8 cellular contexts compared by ENCODE assay signal in genomic region chr6:26536571-26537159, GRCh38. TPM values are rescaled to one million over a fixed set of nuclear protein-coding genes. Genes with fewer than 3 reads are reported as not detected.
DNase-seq lines count a peak whose midpoint lies in the region; ATAC-seq, FAIRE-seq and TF ChIP-seq lines count a peak whose summit lies in the region.

No MANE protein-coding gene starts in this region.

- H3K36me3 Mint-ChIP-seq in activated naive CD8-positive, alpha-beta T cell treated with anti-CD3 and anti-CD28 coated beads for 36 hours = peaks cover 30% of the 10 kb centered on the region

- peak overlapping the region; percentile 95 for H3K4me3 ChIP-seq in AG09309 (ENCODE audit: control insufficient read depth, low read depth, low read length)
- peak overlapping the region; percentile 61 for H3K4me3 ChIP-seq in right cardiac atrium (ENCODE audit: low read length)
- peak overlapping the region; percentile 76 for H3K4me3 ChIP-seq in retinal pigment epithelial cell (ENCODE audit: low read length)

- no peaks in the 10 kb centered on the region for H3K27me3 ChIP-seq in right cardiac atrium (ENCODE audit: control insufficient read depth, insufficient read depth)

- FAIRE-seq in GM19239 (lab: Jason Lieb, UNC) = no peak

- peak overlapping the region; percentile 94 for H3K27ac ChIP-seq in right cardiac atrium (ENCODE audit: low read length)

- peak overlapping the region; percentile 99 for H3K27ac Mint-ChIP-seq in activated naive CD8-positive, alpha-beta T cell treated with anti-CD3 and anti-CD28 coated beads for 36 hours

- H3K9me3 Mint-ChIP-seq in activated naive CD8-positive, alpha-beta T cell treated with anti-CD3 and anti-CD28 coated beads for 36 hours = no peaks in the 10 kb centered on the region

- WGBS in right cardiac atrium = 8% methylated on average over 12 of the region's 12 CpGs

- DNase-seq in AG09309 (ENCODE audit: low read depth) = no peak
- DNase-seq in NCI-H526 treated with DMSO at 0.1 percent for 48 hours (lab: John Stamatoyannopoulos, UW) = peak; percentile 72
- DNase-seq in activated naive CD8-positive, alpha-beta T cell treated with anti-CD3 and anti-CD28 coated beads for 36 hours = peak; percentile 42
- DNase-seq in right cardiac atrium = peak in 1 of 3 donors; percentile 47
- no peak for DNase-seq in retinal pigment epithelial cell (ENCODE audit: low read depth)
- no peak for DNase-seq in GM19239 (ENCODE audit: insufficient read length, low spot score)
- DNase-seq in DMS153 treated with DMSO at 0.1 percent for 48 hours (lab: John Stamatoyannopoulos, UW; ENCODE audit: unreplicated experiment) = no peak

- ATAC-seq in GM18505 (IDR thresholded peaks at IDR 0.05; ENCODE audit: unreplicated experiment) (no peak), right cardiac atrium (peak in 1 of 2 donors; percentile 2)

- TF ChIP-seq CTCF in AG09309 (IDR thresholded peaks at IDR 0.05; ENCODE audit: control insufficient read depth, insufficient read depth, low read depth, low read length, missing control alignments) (no peak), retinal pigment epithelial cell (conservative IDR thresholded peaks at IDR 0.05; ENCODE audit: low read depth, low read length) (no peak)

- peak; percentile 20 for TF ChIP-seq POLR2A in GM18505 (IDR thresholded peaks at IDR 0.05; ENCODE audit: borderline replicate concordance, extremely low read depth, insufficient read depth, insufficient read length)

- H3K4me1 ChIP-seq in right cardiac atrium (ENCODE audit: control insufficient read depth, insufficient read depth, low read length) = peaks cover 3% of the 10 kb centered on the region

- peak overlapping the region; percentile 94 for H3K4me3 Mint-ChIP-seq in activated naive CD8-positive, alpha-beta T cell treated with anti-CD3 and anti-CD28 coated beads for 36 hours

- H3K9me3 ChIP-seq in right cardiac atrium (ENCODE audit: control insufficient read depth, low read length) = no peaks in the 10 kb centered on the region

- peaks cover 15% of the 10 kb centered on the region for H3K27me3 Mint-ChIP-seq in activated naive CD8-positive, alpha-beta T cell treated with anti-CD3 and anti-CD28 coated beads for 36 hours

- peaks cover 61% of the 10 kb centered on the region for H3K4me1 Mint-ChIP-seq in activated naive CD8-positive, alpha-beta T cell treated with anti-CD3 and anti-CD28 coated beads for 36 hours

- intact Hi-C loops in right cardiac atrium (cut with DNase I) = no loop called here

RNA-seq across cellular contexts. Expression of gene HMGN4, which starts 1.5 kb away (rescaled TPM):
- total RNA-seq in activated naive CD8-positive, alpha-beta T cell treated with anti-CD3 and anti-CD28 coated beads for 36 hours = 10 to 100 TPM; 89.2 to 90.1 TPM
- total RNA-seq in right cardiac atrium = 10 to 100 TPM; 34.6 to 42.9 (median 35.9) TPM
- polyA plus RNA-seq in right cardiac atrium = 20.1 TPM

RNA-seq across cellular contexts. Expression of gene BTN1A1, which starts 36.6 kb away (rescaled TPM):
- under 1 TPM; 0.14 to 0.16 TPM for total RNA-seq in activated naive CD8-positive, alpha-beta T cell treated with anti-CD3 and anti-CD28 coated beads for 36 hours
- total RNA-seq in right cardiac atrium = not detected
- not detected for polyA plus RNA-seq in right cardiac atrium

Comparison
In these comparisons a context has a peak if more than half of its experiments do, and no peak if none do; other contexts are left out.
1. DNase-seq: peak in NCI-H526 treated with DMSO at 0.1 percent for 48 hours (single experiment) and activated naive CD8-positive, alpha-beta T cell treated with anti-CD3 and anti-CD28 coated beads for 36 hours (single experiment); none in AG09309 (single experiment), retinal pigment epithelial cell (single experiment), GM19239 (single experiment) and DMS153 treated with DMSO at 0.1 percent for 48 hours (single experiment).
2. Peak in every context shown above with its lines, with median percentiles within 50 percentile points of each other: H3K4me3 ChIP-seq.